7 cellular contexts compared by ENCODE assay signal in genomic region chr19:15836345-15836594, GRCh38. TPM values are rescaled to one million over a fixed set of nuclear protein-coding genes. Genes with fewer than 3 reads are reported as not detected.
DNase-seq lines count a peak whose midpoint lies in the region; ATAC-seq and TF ChIP-seq lines count a peak whose summit lies in the region.

No MANE protein-coding gene starts in this region.

- DNase-seq in NT2/D1 (ENCODE audit: low read depth, low spot score) = no peak
- peak; percentile 42 for DNase-seq in dermis blood vessel endothelial cell
- peak; percentile 23 for DNase-seq in omental fat pad (ENCODE audit: low spot score)
- DNase-seq in A172 (ENCODE audit: low spot score) = no peak
- DNase-seq in endodermal cell = no peak
- DNase-seq in GF-D8 (lab: John Stamatoyannopoulos, UW) = no peak

- WGBS in endodermal cell (ENCODE audit: insufficient coverage in 1 of 2, insufficient read length in 1 of 2), 2 experiments = 79 to 86% methylated on average over 8 to 18 of the region's 18 CpGs

- H3K4me1 ChIP-seq in NT2/D1 (ENCODE audit: insufficient read depth, insufficient read length) (no peaks in the 10 kb centered on the region), endodermal cell (ENCODE audit: control insufficient read depth, insufficient read depth, low read length) (no peaks in the 10 kb centered on the region)

- no peaks in the 10 kb centered on the region for H3K27me3 Mint-ChIP-seq in endodermal cell (ENCODE audit: insufficient read depth)

- H3K4me3 Mint-ChIP-seq in endodermal cell = no peak overlapping the region

- ATAC-seq in GM21717 (IDR thresholded peaks at IDR 0.05; ENCODE audit: unreplicated experiment) (peak; percentile 24), omental fat pad (ENCODE audit: low FRiP score) (no peak)

- H3K9me3 Mint-ChIP-seq in endodermal cell = peaks cover 43% of the 10 kb centered on the region

- H3K27me3 ChIP-seq in NT2/D1 (ENCODE audit: insufficient read depth, insufficient read length) = no peaks in the 10 kb centered on the region
- no peaks in the 10 kb centered on the region for H3K27me3 ChIP-seq in endodermal cell (ENCODE audit: control insufficient read depth, insufficient read depth, low read length, poor library complexity, severe bottlenecking)

- H3K27ac Mint-ChIP-seq in endodermal cell = no peak overlapping the region

- no peaks in the 10 kb centered on the region for H3K4me1 Mint-ChIP-seq in endodermal cell

- no peaks in the 10 kb centered on the region for H3K36me3 Mint-ChIP-seq in endodermal cell (ENCODE audit: low read depth)

- H3K27ac ChIP-seq in endodermal cell (ENCODE audit: low read depth, low read length) = no peak overlapping the region

- H3K9ac ChIP-seq in NT2/D1 (ENCODE audit: insufficient read length, low read depth) (peak overlapping the region; percentile 99), endodermal cell (ENCODE audit: extremely low read depth, low read length, poor library complexity, severe bottlenecking) (no peak overlapping the region)

- TF ChIP-seq CTCF in omental fat pad (IDR thresholded peaks at IDR 0.05) = no peak
- no peak for TF ChIP-seq CTCF in endodermal cell (conservative IDR thresholded peaks at IDR 0.05)

- H3K9me3 ChIP-seq in NT2/D1 (ENCODE audit: insufficient read depth, low read length) = no peaks in the 10 kb centered on the region
- peaks cover 48% of the 10 kb centered on the region for H3K9me3 ChIP-seq in endodermal cell (ENCODE audit: control insufficient read depth, low read length)

- H3K36me3 ChIP-seq in NT2/D1 (ENCODE audit: insufficient read depth, insufficient read length, low read length) (no peaks in the 10 kb centered on the region), endodermal cell (ENCODE audit: control insufficient read depth, insufficient read depth, low read length) (no peaks in the 10 kb centered on the region)

- peak overlapping the region; percentile 92 for H3K4me3 ChIP-seq in NT2/D1 (ENCODE audit: insufficient read length, low read depth)
- no peak overlapping the region for H3K4me3 ChIP-seq in endodermal cell (ENCODE audit: low read length)

RNA-seq across cellular contexts. Expression of gene OR10H1, which starts 20.8 kb away (rescaled TPM):
- total RNA-seq in dermis blood vessel endothelial cell (not detected in 2 replicates), omental fat pad (not detected), endodermal cell (under 1 TPM in 1 of 2 donors, not detected in 1; 0.09 TPM)
- not detected in 2 replicates for total RNA-seq in A172 (2014; rRNA removed; shearing (Covaris generic))
- not detected for polyA plus RNA-seq in endodermal cell (2013, experiment 1 of 2)
- not detected for polyA plus RNA-seq in endodermal cell (2013, experiment 2 of 2)

RNA-seq across cellular contexts. Expression of gene OR10H5, which starts 48.8 kb away (rescaled TPM):
- total RNA-seq in dermis blood vessel endothelial cell (not detected in 2 replicates), omental fat pad (not detected), endodermal cell (not detected)
- total RNA-seq in A172 (2014; rRNA removed; shearing (Covaris generic)) = not detected in 2 replicates
- not detected for polyA plus RNA-seq in endodermal cell (2013, experiment 1 of 2)
- not detected for polyA plus RNA-seq in endodermal cell (2013, experiment 2 of 2)

Comparison
In these comparisons a context has a peak if more than half of its experiments do, and no peak if none do; other contexts are left out.
1. DNase-seq: peak in dermis blood vessel endothelial cell (single experiment) and omental fat pad (single experiment); none in NT2/D1 (single experiment), A172 (single experiment), endodermal cell (single experiment) and GF-D8 (single experiment).